ENCODE assay signal across 33 cellular contexts in genomic region chr20:54922096-54922495, GRCh38.
"Had no signal": no experiment of that assay in that cellular context is flagged by ENCODE, and none has a peak within 500 bp of the region (broad histone marks: within the 10 kb centered on the region; RNA-seq: fewer than 3 reads in every experiment).

No MANE protein-coding gene starts in this region.

- H3K4me1 ChIP-seq: adrenal gland, ascending aorta, body of pancreas, breast epithelium had no signal

- H3K27ac ChIP-seq: adrenal gland, ascending aorta, body of pancreas, brain microvascular endothelial cell, breast epithelium, cardiac muscle cell had no signal

- H3K27me3 ChIP-seq: adrenal gland, ascending aorta, body of pancreas, brain microvascular endothelial cell, breast epithelium, cardiac muscle cell had no signal

- H3K9me3 ChIP-seq: adrenal gland, ascending aorta, body of pancreas, breast epithelium had no signal

- DNase-seq: activated effector memory CD4-positive, alpha-beta T cell treated with anti-CD3 and anti-CD28 coated beads, Interleukin-2, amount 50 U/mL, for 16 hours; activated effector memory CD4-positive, alpha-beta T cell treated with Interleukin-2 at 50 U/mL for 16 hours; activated gamma-delta T cell; activated gamma-delta T cell treated with Interleukin-2 at 50 U/mL for 16 hours; activated naive CD4-positive, alpha-beta T cell; activated naive CD4-positive, alpha-beta T cell treated with anti-CD3 and anti-CD28 coated beads for 36 hours; activated naive CD4-positive, alpha-beta T cell treated with anti-CD3 and anti-CD28 coated beads, Interleukin-2, amount 10 ng/mL, durations not matched to agents 7 days and 5 days; activated naive CD4-positive, alpha-beta T cell treated with anti-CD3 and anti-CD28 coated beads, Interleukin-2, amount 50 U/mL, for 16 hours; activated naive CD4-positive, alpha-beta T cell treated with Interleukin-2 at 50 U/mL for 16 hours; activated naive CD8-positive, alpha-beta T cell treated with anti-CD3 and anti-CD28 coated beads for 36 hours; activated naive CD8-positive, alpha-beta T cell treated with anti-CD3 and anti-CD28 coated beads, Interleukin-2, amount 10 ng/mL, durations not matched to agents 7 days and 5 days; activated naive CD8-positive, alpha-beta T cell treated with anti-CD3 and anti-CD28 coated beads, Interleukin-2, amount 50 U/mL, for 24 hours; activated T-cell treated with anti-CD3 and anti-CD28 coated beads, Interleukin-2, amount 50 U/mL, for 24 hours; activated T-cell treated with anti-CD3 and anti-CD28 coated beads, Interleukin-2, amount 50 U/mL, for 4 hours; activated T-cell treated with anti-CD3 and anti-CD28 coated beads, Interleukin-2, amount 50 U/mL, for 48 hours; activated T-cell treated with anti-CD3 and anti-CD28 coated beads, Interleukin-2, amount 50 U/mL, for 72 hours; adrenal gland; amniotic stem cell; amygdala; anterior cingulate cortex; aorta; body of pancreas; brain microvascular endothelial cell; caudate nucleus; central memory CD4-positive, alpha-beta T cell; cerebellar nuclear complex had no signal

- ATAC-seq: activated naive CD4-positive, alpha-beta T cell treated with anti-CD3 and anti-CD28 coated beads, Interleukin-2, amount 50 U/mL, for 72 hours; activated naive CD8-positive, alpha-beta T cell treated with anti-CD3 and anti-CD28 coated beads, Interleukin-2, amount 50 U/mL, for 24 hours; activated T-cell treated with anti-CD3 and anti-CD28 coated beads, Interleukin-2, amount 50 U/mL, for 4 hours; activated T-cell treated with anti-CD3 and anti-CD28 coated beads, Interleukin-2, amount 50 U/mL, for 72 hours; activated T-helper 17 cell treated with anti-CD3 and anti-CD28 coated beads, Interleukin-2, amount 50 U/mL, for 72 hours; body of pancreas had no signal

- FAIRE-seq: astrocyte, bronchial epithelial cell had no signal

- H3K4me3 ChIP-seq: adrenal gland, ascending aorta, body of pancreas, breast epithelium, cardiac muscle cell had no signal

- H3K36me3 ChIP-seq: adrenal gland, ascending aorta, brain microvascular endothelial cell, breast epithelium, cardiac muscle cell had no signal
